Comparison of ENCODE assay signal across 8 cellular contexts in the genomic region with DNA sequence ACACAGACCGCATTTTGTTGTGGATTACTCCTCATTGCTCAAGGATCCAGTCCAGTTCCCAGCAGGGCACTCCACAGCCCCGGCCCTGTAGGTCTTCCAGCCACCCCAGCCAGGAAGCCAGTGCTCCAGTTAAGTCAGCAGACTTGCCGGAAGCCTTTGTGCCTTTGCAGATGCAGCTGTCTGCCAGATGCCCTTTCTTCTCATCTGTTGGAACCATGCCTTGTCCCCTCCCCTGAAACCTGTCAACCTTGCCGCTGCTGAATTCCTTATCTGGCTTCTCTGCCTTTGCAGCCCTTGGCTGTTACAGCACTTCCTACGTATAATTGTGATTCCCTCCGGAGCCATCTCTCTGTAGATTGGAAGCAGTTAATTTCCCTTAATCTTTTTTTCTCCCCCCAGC. TPM values are rescaled to one million over a fixed set of nuclear protein-coding genes. Genes with fewer than 3 reads are reported as not detected.
DNase-seq lines count a peak whose midpoint lies in the region; TF ChIP-seq lines count a peak whose summit lies in the region.

No MANE protein-coding gene starts in this region.

- no peak overlapping the region for H2AFZ ChIP-seq in mammary epithelial cell (ENCODE audit: low read depth, low read length)

- TF ChIP-seq CTCF in fibroblast of the aortic adventitia (IDR thresholded peaks at IDR 0.05; ENCODE audit: insufficient read depth, low read length) (no peak), osteocyte (IDR thresholded peaks at IDR 0.05) (no peak), mammary epithelial cell (conservative IDR thresholded peaks at IDR 0.05 in 1 of 2, IDR thresholded peaks at IDR 0.05 in 1 of 2; ENCODE audit: extremely low read depth in 1 of 2, insufficient read depth in 1 of 2, low read depth in 1 of 2, low read length in 2 of 2) (no peak)

- H3K27ac ChIP-seq in SK-N-MC (peak overlapping the region; percentile 96), mammary epithelial cell (ENCODE audit: insufficient read depth, low read depth, low read length) (no peak overlapping the region)

- H3K9ac ChIP-seq in SK-N-MC (ENCODE audit: insufficient read length) (peak overlapping the region; percentile 36), mammary epithelial cell (ENCODE audit: insufficient read depth, low read length) (no peak overlapping the region)

- CTCF ChIA-PET in mammary epithelial cell (lab: Charles Lee; ENCODE audit: low non-redundant PET), result no interaction called here

- no TSS peak for BruUV-seq in mammary epithelial cell (replicated peaks; lab: Mats Ljungman, UMichigan)

- in situ Hi-C loops in mammary epithelial cell (cut with MboI; ENCODE audit: low sequenced_read_pairs in 2 of 2), result no loop called here

- H3K79me2 ChIP-seq in mammary epithelial cell (ENCODE audit: insufficient read depth, low read length), result no peaks in the 10 kb centered on the region

- peak; percentile 62 for DNase-seq in GM04504 (ENCODE audit: low read depth)
- DNase-seq in SK-N-MC (ENCODE audit: low read depth, low spot score), result peak; percentile 81
- DNase-seq in fibroblast of the aortic adventitia (ENCODE audit: low read depth), result peak; percentile 27
- DNase-seq in osteocyte (ENCODE audit: extremely low spot score, unreplicated experiment), result no peak
- DNase-seq in NCI-H748 treated with DMSO at 0.1 percent for 48 hours (lab: John Stamatoyannopoulos, UW), result no peak
- DNase-seq in NOMO-1 treated with DMSO at 0.1 percent for 48 hours (lab: John Stamatoyannopoulos, UW; ENCODE audit: unreplicated experiment), result no peak
- no peak for DNase-seq in mammary epithelial cell
- DNase-seq in HPDE6-E6E7 (ENCODE audit: extremely low spot score), result no peak

- H3K4me1 ChIP-seq in mammary epithelial cell (ENCODE audit: insufficient read depth, low read length), result no peaks in the 10 kb centered on the region

- intact Hi-C loops in mammary epithelial cell (cut with micrococcal nuclease), result no loop called here

- peak overlapping the region; percentile 71 for H3K27ac Mint-ChIP-seq in osteocyte (ENCODE audit: unreplicated experiment)

- no peaks in the 10 kb centered on the region for H3K27me3 ChIP-seq in mammary epithelial cell (ENCODE audit: insufficient read depth, low read length)

- H3K36me3 ChIP-seq in SK-N-MC (ENCODE audit: insufficient read depth, low read length), result peaks cover 89% of the 10 kb centered on the region
- peaks cover 17% of the 10 kb centered on the region for H3K36me3 ChIP-seq in mammary epithelial cell (ENCODE audit: insufficient read depth, low read length)

- H3K9me3 ChIP-seq in SK-N-MC (ENCODE audit: low read depth, low read length) (no peaks in the 10 kb centered on the region), mammary epithelial cell (replicated peaks; ENCODE audit: insufficient read depth, low read length) (no peaks in the 10 kb centered on the region)

- H3K27me3 Mint-ChIP-seq in osteocyte (ENCODE audit: unreplicated experiment), result no peaks in the 10 kb centered on the region

- peaks cover 53% of the 10 kb centered on the region for H3K36me3 Mint-ChIP-seq in osteocyte (ENCODE audit: unreplicated experiment)

- H3K4me1 Mint-ChIP-seq in osteocyte (ENCODE audit: unreplicated experiment), result peaks cover 25% of the 10 kb centered on the region

- H4K20me1 ChIP-seq in mammary epithelial cell (ENCODE audit: insufficient read depth, low read length), result no peaks in the 10 kb centered on the region

- H3K4me2 ChIP-seq in mammary epithelial cell (ENCODE audit: insufficient read depth, low read depth, low read length), result no peak overlapping the region

- H3K9me3 Mint-ChIP-seq in osteocyte (ENCODE audit: unreplicated experiment), result no peaks in the 10 kb centered on the region

- no peak overlapping the region for H3K4me3 Mint-ChIP-seq in osteocyte (ENCODE audit: unreplicated experiment)

- dilution Hi-C loops in mammary epithelial cell (cut with HindIII; ENCODE audit: low sequenced_read_pairs), result no loop called here

- WGBS in mammary epithelial cell (ENCODE audit: low coverage, missing lambda C conversion rate), result 79% methylated on average over 6 of the region's 6 CpGs

- H3K4me3 ChIP-seq in SK-N-MC (peak overlapping the region; percentile 69), fibroblast of the aortic adventitia (ENCODE audit: low read depth, low read length) (no peak overlapping the region), mammary epithelial cell (replicated peaks in 1 of 3; ENCODE audit: insufficient read depth in 1 of 3, low read depth in 2 of 3, low read length in 3 of 3) (no peak overlapping the region)

RNA-seq across cellular contexts. Expression of a gene that starts 28.4 kb away (rescaled TPM):
- total RNA-seq in fibroblast of the aortic adventitia (ENCODE audit: low replicate concordance) (32.0 and 308 TPM in 2 replicates), osteocyte (171 and 179 TPM in 2 replicates), mammary epithelial cell (100 to 1,000 TPM; 220 to 369 TPM)
- 126 TPM for polyA plus RNA-seq in mammary epithelial cell
- 107 TPM for polyA minus RNA-seq in mammary epithelial cell

Comparison
In these comparisons a context has a peak if more than half of its experiments do, and no peak if none do; other contexts are left out.
1. DNase-seq: peak in GM04504 (single experiment), SK-N-MC (single experiment) and fibroblast of the aortic adventitia (single experiment); none in osteocyte (single experiment), NCI-H748 treated with DMSO at 0.1 percent for 48 hours (single experiment), NOMO-1 treated with DMSO at 0.1 percent for 48 hours (single experiment), mammary epithelial cell (single experiment) and HPDE6-E6E7 (single experiment).